Comparison of ENCODE assay signal across 19 cellular contexts in the genomic region with DNA sequence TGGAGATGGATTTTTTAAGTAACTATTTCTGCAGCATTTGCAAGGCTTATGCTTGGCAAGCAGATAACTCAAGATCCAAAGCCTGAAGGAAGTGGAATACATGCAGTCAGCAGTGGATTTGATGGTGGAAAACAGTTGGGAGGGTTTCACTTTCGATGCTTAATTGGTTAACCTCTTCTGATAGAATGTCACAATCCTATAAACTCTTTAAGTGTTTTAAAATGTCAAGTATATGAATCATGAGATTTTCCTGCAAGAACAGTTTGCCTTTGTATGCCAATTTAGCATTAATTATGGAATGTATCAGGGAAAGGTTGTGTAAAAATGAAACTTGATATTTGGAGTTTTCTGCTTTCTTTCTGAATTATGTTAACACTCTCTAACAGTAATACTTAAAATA. TPM values are rescaled to one million over a fixed set of nuclear protein-coding genes. Genes with fewer than 3 reads are reported as not detected.
DNase-seq lines count a peak whose midpoint lies in the region; ATAC-seq, FAIRE-seq and TF ChIP-seq lines count a peak whose summit lies in the region.
"Had no signal": no experiment of that assay in that cellular context is flagged by ENCODE, and none has a peak within 500 bp of the region (broad histone marks: within the 10 kb centered on the region; RNA-seq: fewer than 3 reads in every experiment).

No MANE protein-coding gene starts in this region.

- peaks cover 20 to 75% of the 10 kb centered on the region in 2 experiments for H3K36me3 ChIP-seq in HEK293 (ENCODE audit: control insufficient read depth in 2 of 2, insufficient read depth in 1 of 2, low read length in 2 of 2)
- peaks cover 2% of the 10 kb centered on the region for H3K36me3 ChIP-seq in bronchial epithelial cell (ENCODE audit: control insufficient read depth, insufficient read depth, low read length)
- H3K36me3 ChIP-seq in lung (ENCODE audit: control insufficient read depth in 2 of 2, insufficient read depth in 2 of 2, low read length in 2 of 2): peaks cover 13 to 44% of the 10 kb centered on the region in 2 donors
- H3K36me3 ChIP-seq in aorta (ENCODE audit: control insufficient read depth in 1 of 2, insufficient read depth in 2 of 2, low read length in 1 of 2): peaks cover 2 to 13% of the 10 kb centered on the region in 2 donors

- H3K4me1 ChIP-seq in HEK293 (ENCODE audit: control insufficient read depth, insufficient read depth, low read length) (peaks cover 6% of the 10 kb centered on the region; the same call in 1 of the 2 replicates), lung (ENCODE audit: control insufficient read depth in 2 of 2, insufficient read depth in 2 of 2, low read length in 2 of 2) (peaks cover 0 to 2% of the 10 kb centered on the region in 2 donors), aorta (ENCODE audit: control insufficient read depth in 1 of 2, insufficient read depth in 2 of 2, low read length in 2 of 2) (peaks cover 0 to 2% of the 10 kb centered on the region in 2 donors)

- H3K27me3 ChIP-seq in bronchial epithelial cell (ENCODE audit: control insufficient read depth, insufficient read depth, low read length) (no peaks in the 10 kb centered on the region), lung (ENCODE audit: control insufficient read depth, insufficient read depth) (no peaks in the 10 kb centered on the region), aorta (ENCODE audit: control insufficient read depth in 1 of 2, insufficient read depth in 2 of 2, low read length in 1 of 2) (no peaks in the 10 kb centered on the region)
- H3K27me3 ChIP-seq: heart right ventricle, neural progenitor cell had no signal

- H3K27ac ChIP-seq in HEK293 (ENCODE audit: extremely low read depth, low read depth, low read length): no peak overlapping the region
- no peak overlapping the region for H3K27ac ChIP-seq in lung (ENCODE audit: low read depth in 1 of 2, low read length in 1 of 2)
- no peak overlapping the region for H3K27ac ChIP-seq in aorta (ENCODE audit: low read depth in 1 of 2, low read length in 2 of 2)
- H3K27ac ChIP-seq: neural progenitor cell had no signal

- H3K36me3 Mint-ChIP-seq in CD14-positive monocyte: peaks cover 65 to 85% of the 10 kb centered on the region in 2 donors

- 31 to 43% methylated on average over 1 of the region's 1 CpG for WGBS in lung, 2 donors
- WGBS in aorta, 2 donors: 84 to 98% methylated on average over 1 of the region's 1 CpG

- TF ChIP-seq CTCF in CD14-positive monocyte (IDR thresholded peaks at IDR 0.05) (no peak), HEK293 (tag by site-specific recombination; IDR thresholded peaks at IDR 0.05) (no peak), bronchial epithelial cell (IDR thresholded peaks at IDR 0.05; ENCODE audit: insufficient read depth, low read length, severe bottlenecking) (no peak), lung (IDR thresholded peaks at IDR 0.05; ENCODE audit: control extremely low read depth, extremely low read depth) (no peak)

- no peak for TF ChIP-seq POLR2A in GM18505 (IDR thresholded peaks at IDR 0.05; ENCODE audit: borderline replicate concordance, extremely low read depth, insufficient read depth, insufficient read length)

- H3K4me1 Mint-ChIP-seq in CD14-positive monocyte: peaks cover 22% of the 10 kb centered on the region

- H3K9me3 Mint-ChIP-seq in CD14-positive monocyte: no peaks in the 10 kb centered on the region
- H3K9me3 Mint-ChIP-seq: neural progenitor cell had no signal

- CTCF ChIA-PET in HEK293 (lab: Yijun Ruan, JAX): no interaction called here

- H3K27me3 Mint-ChIP-seq in CD14-positive monocyte (ENCODE audit: low read depth in 3 of 3): peaks cover 0 to 2% (median 0%) of the 10 kb centered on the region in 3 donors

- H3K4me3 ChIP-seq in HEK293 (ENCODE audit: low read depth, low read length) (no peak overlapping the region), bronchial epithelial cell (ENCODE audit: low read depth, low read length) (no peak overlapping the region), lung (no peak overlapping the region), aorta (ENCODE audit: low read length in 2 of 2) (no peak overlapping the region)
- H3K4me3 ChIP-seq: heart right ventricle, neural progenitor cell had no signal

- peak; percentile 54 for ATAC-seq in lung (ENCODE audit: insufficient read depth, low FRiP score)
- no peak for ATAC-seq in aorta (ENCODE audit: low FRiP score)
- ATAC-seq in GM18505 (IDR thresholded peaks at IDR 0.05; ENCODE audit: unreplicated experiment): no peak

- H3K9me3 ChIP-seq in HEK293 (ENCODE audit: control insufficient read depth, insufficient read depth, low read depth, low read length) (no peaks in the 10 kb centered on the region), lung (ENCODE audit: control insufficient read depth in 2 of 2, insufficient read depth in 1 of 2, low read length in 1 of 2) (no peaks in the 10 kb centered on the region), aorta (ENCODE audit: control insufficient read depth, low read length) (no peaks in the 10 kb centered on the region)
- H3K9me3 ChIP-seq: heart right ventricle had no signal

- peak overlapping the region in 6 of 7 donors; percentile 2 to 74 (median 66) for H3K27ac Mint-ChIP-seq in CD14-positive monocyte
- H3K27ac Mint-ChIP-seq: neural progenitor cell had no signal

- no peak overlapping the region for H3K4me3 Mint-ChIP-seq in CD14-positive monocyte
- H3K4me3 Mint-ChIP-seq: neural progenitor cell had no signal

- DNase-seq in CD14-positive monocyte (ENCODE audit: low spot score) (no peak), bronchial epithelial cell (ENCODE audit: low read depth) (peak; percentile 41), lung (ENCODE audit: low spot score) (no peak), aorta (no peak), superior temporal gyrus (ENCODE audit: extremely low spot score) (no peak)
- DNase-seq: activated CD4-positive, alpha-beta T cell treated with anti-CD3 and anti-CD28 coated beads for 48 hours; activated gamma-delta T cell treated with Interleukin-2 at 50 U/mL for 16 hours; heart right ventricle; NCI-H345 had no signal

- FAIRE-seq in bronchial epithelial cell (lab: Jason Lieb, UNC): no peak
- FAIRE-seq: endometrium had no signal

- POLR2A ChIA-PET in HEK293 (lab: Yijun Ruan, JAX): no interaction called here

- intact Hi-C loops in CD14-positive monocyte (cut with micrococcal nuclease) (no loop called here), aorta (cut with DNase I) (no loop called here)

TF ChIP-seq in HEK293, 187 proteins besides CTCF, POLR2A, EP300 and RAD21:
- TF ChIP-seq, protein P1, sequence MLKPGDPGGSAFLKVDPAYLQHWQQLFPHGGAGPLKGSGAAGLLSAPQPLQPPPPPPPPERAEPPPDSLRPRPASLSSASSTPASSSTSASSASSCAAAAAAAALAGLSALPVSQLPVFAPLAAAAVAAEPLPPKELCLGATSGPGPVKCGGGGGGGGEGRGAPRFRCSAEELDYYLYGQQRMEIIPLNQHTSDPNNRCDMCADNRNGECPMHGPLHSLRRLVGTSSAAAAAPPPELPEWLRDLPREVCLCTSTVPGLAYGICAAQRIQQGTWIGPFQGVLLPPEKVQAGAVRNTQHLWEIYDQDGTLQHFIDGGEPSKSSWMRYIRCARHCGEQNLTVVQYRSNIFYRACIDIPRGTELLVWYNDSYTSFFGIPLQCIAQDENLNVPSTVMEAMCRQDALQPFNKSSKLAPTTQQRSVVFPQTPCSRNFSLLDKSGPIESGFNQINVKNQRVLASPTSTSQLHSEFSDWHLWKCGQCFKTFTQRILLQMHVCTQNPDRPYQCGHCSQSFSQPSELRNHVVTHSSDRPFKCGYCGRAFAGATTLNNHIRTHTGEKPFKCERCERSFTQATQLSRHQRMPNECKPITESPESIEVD (tag by site-specific recombination; IDR thresholded peaks at IDR 0.05): peak; percentile 37; the same call in 1 of the 2 replicates
- TF ChIP-seq ZNF677 (tag by site-specific recombination; IDR thresholded peaks at IDR 0.05) (no peak), PRDM1 (tag by site-specific recombination; IDR thresholded peaks at IDR 0.05) (0 out of 2 replicates have a peak, but pooled peaks have one; percentile 6)
- TF ChIP-seq, protein P2, sequence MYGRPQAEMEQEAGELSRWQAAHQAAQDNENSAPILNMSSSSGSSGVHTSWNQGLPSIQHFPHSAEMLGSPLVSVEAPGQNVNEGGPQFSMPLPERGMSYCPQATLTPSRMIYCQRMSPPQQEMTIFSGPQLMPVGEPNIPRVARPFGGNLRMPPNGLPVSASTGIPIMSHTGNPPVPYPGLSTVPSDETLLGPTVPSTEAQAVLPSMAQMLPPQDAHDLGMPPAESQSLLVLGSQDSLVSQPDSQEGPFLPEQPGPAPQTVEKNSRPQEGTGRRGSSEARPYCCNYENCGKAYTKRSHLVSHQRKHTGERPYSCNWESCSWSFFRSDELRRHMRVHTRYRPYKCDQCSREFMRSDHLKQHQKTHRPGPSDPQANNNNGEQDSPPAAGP (tag by site-specific recombination; IDR thresholded peaks at IDR 0.05): no peak

RNA-seq across cellular contexts. Expression of a gene that starts 36.6 kb away (rescaled TPM):
- not detected for polyA plus RNA-seq in CD14-positive monocyte
- not detected in 2 replicates for total RNA-seq in bronchial epithelial cell
- not detected for total RNA-seq in lung
- polyA plus RNA-seq in lung: not detected
- total RNA-seq in aorta: not detected
- polyA plus RNA-seq in aorta: not detected
- total RNA-seq: cardiac septum; heart right ventricle; liver; OCI-LY7; skeletal muscle tissue; subcutaneous adipose tissue; T-helper 2 cell treated with Interferon-gamma antibody and Interleukin-4, amounts not matched to agents 100 ng/mL and 5 ng/mL, for 36 hours had no signal
- polyA plus RNA-seq: heart right ventricle, liver had no signal

RNA-seq across cellular contexts. Expression of a gene that starts 57.6 kb away (rescaled TPM):
- polyA plus RNA-seq in CD14-positive monocyte (100 to 1,000 TPM; 101 to 111 TPM), lung (10 to 100 TPM; 12.6 to 56.7 TPM), aorta (10 to 100 TPM; 24.3 to 28.9 TPM)
- total RNA-seq in bronchial epithelial cell (63.0 and 78.2 TPM in 2 replicates), lung (10 to 100 TPM; 50.5 to 62.2 TPM), aorta (10 to 100 TPM; 44.1 to 48.3 TPM)
